In genomic region chr10:22637491-22637890, GRCh38 we compare ENCODE assay signal across 20 cellular contexts.
DNase-seq lines count a peak whose midpoint lies in the region; ATAC-seq lines count a peak whose summit lies in the region.
"Had no signal": no experiment of that assay in that cellular context is flagged by ENCODE, and none has a peak within 500 bp of the region (broad histone marks: within the 10 kb centered on the region; RNA-seq: fewer than 3 reads in every experiment).

No MANE protein-coding gene starts in this region.

- no peak overlapping the region for H3K4me3 Mint-ChIP-seq in stimulated activated naive CD8-positive, alpha-beta T cell treated with anti-CD3 and anti-CD28 coated beads, Interleukin-15, Interleukin-2, amounts not matched to agents 100 ng/mL and 50 ng/mL, for 24 hours
- H3K4me3 Mint-ChIP-seq in T-cell = no peak overlapping the region
- peak overlapping the region; percentile 29 for H3K4me3 Mint-ChIP-seq in memory B cell
- H3K4me3 Mint-ChIP-seq: mesothelial cell of epicardium had no signal

- H3K36me3 Mint-ChIP-seq in stimulated activated naive CD8-positive, alpha-beta T cell treated with anti-CD3 and anti-CD28 coated beads, Interleukin-15, Interleukin-2, amounts not matched to agents 100 ng/mL and 50 ng/mL, for 24 hours (ENCODE audit: low read depth) = peaks cover 25% of the 10 kb centered on the region
- peaks cover 38% of the 10 kb centered on the region for H3K36me3 Mint-ChIP-seq in T-cell
- peaks cover 25% of the 10 kb centered on the region for H3K36me3 Mint-ChIP-seq in memory B cell

- H3K9me3 Mint-ChIP-seq in stimulated activated naive CD8-positive, alpha-beta T cell treated with anti-CD3 and anti-CD28 coated beads, Interleukin-15, Interleukin-2, amounts not matched to agents 100 ng/mL and 50 ng/mL, for 24 hours = no peaks in the 10 kb centered on the region
- H3K9me3 Mint-ChIP-seq in T-cell (peaks cover 0 to 12% (median 6%) of the 10 kb centered on the region in 3 donors), memory B cell (peaks cover 4% of the 10 kb centered on the region)
- H3K9me3 Mint-ChIP-seq: mesothelial cell of epicardium had no signal

- CTCF ChIA-PET in T-cell (lab: Charles Lee) = no interaction called here

- no peak for DNase-seq in stimulated activated naive CD8-positive, alpha-beta T cell treated with anti-CD3 and anti-CD28 coated beads, Interleukin-15, Interleukin-2, amounts not matched to agents 100 U/mL and 50 U/mL, for 24 hours
- DNase-seq in T-cell (no peak), memory B cell (ENCODE audit: low spot score in 2 of 2) (no peak), GDM1 (lab: John Stamatoyannopoulos, UW) (no peak), DMS153 (lab: John Stamatoyannopoulos, UW) (no peak), SK-N-DZ (ENCODE audit: low spot score) (no peak)
- DNase-seq: activated CD4-positive, CD25-positive, alpha-beta regulatory T cell; activated gamma-delta T cell; anterior cingulate cortex; effector CD8-positive, alpha-beta T cell; esophagus squamous epithelium; H7; left colon; NCI-H510A treated with DMSO at 0.1 percent for 48 hours; SHP77 treated with DMSO at 0.1 percent for 48 hours; small intestine; stimulated activated CD4-positive, alpha-beta T cell treated with anti-CD3 and anti-CD28 coated beads, Interleukin-4, amount 100 ng/mL, for 4 hours had no signal

- H3K27ac Mint-ChIP-seq in stimulated activated naive CD8-positive, alpha-beta T cell treated with anti-CD3 and anti-CD28 coated beads, Interleukin-15, Interleukin-2, amounts not matched to agents 100 ng/mL and 50 ng/mL, for 24 hours = peak overlapping the region; percentile 10
- H3K27ac Mint-ChIP-seq in T-cell = peak overlapping the region; percentile 88 to 92
- peak overlapping the region; percentile 96 for H3K27ac Mint-ChIP-seq in memory B cell
- H3K27ac Mint-ChIP-seq: mesothelial cell of epicardium had no signal

- no peak for ATAC-seq in stimulated activated naive CD8-positive, alpha-beta T cell treated with anti-CD3 and anti-CD28 coated beads, Interleukin-15, Interleukin-2, amounts not matched to agents 100 U/mL and 50 U/mL, for 24 hours
- ATAC-seq in T-cell (replicated peaks in 1 of 4) (no peak), memory B cell (ENCODE audit: low read depth) (no peak), GM21381 (IDR thresholded peaks at IDR 0.05; ENCODE audit: unreplicated experiment) (no peak)
- ATAC-seq: left colon had no signal

- POLR2A ChIA-PET in T-cell (lab: Charles Lee) = interaction anchor here in 1 of 2 donors (0.6 kb wide), 1 partner anchor 32 kb away, joined by 3 read pairs; no protein-coding TSS in a partner anchor

- H3K4me1 Mint-ChIP-seq in stimulated activated naive CD8-positive, alpha-beta T cell treated with anti-CD3 and anti-CD28 coated beads, Interleukin-15, Interleukin-2, amounts not matched to agents 100 ng/mL and 50 ng/mL, for 24 hours (ENCODE audit: low read depth) = peaks cover 91% of the 10 kb centered on the region
- H3K4me1 Mint-ChIP-seq in T-cell = peaks cover 84 to 93% (median 91%) of the 10 kb centered on the region in 3 donors
- H3K4me1 Mint-ChIP-seq in memory B cell = peaks cover 58% of the 10 kb centered on the region

- no peaks in the 10 kb centered on the region for H3K27me3 Mint-ChIP-seq in stimulated activated naive CD8-positive, alpha-beta T cell treated with anti-CD3 and anti-CD28 coated beads, Interleukin-15, Interleukin-2, amounts not matched to agents 100 ng/mL and 50 ng/mL, for 24 hours
- no peaks in the 10 kb centered on the region for H3K27me3 Mint-ChIP-seq in T-cell
- no peaks in the 10 kb centered on the region for H3K27me3 Mint-ChIP-seq in memory B cell

Comparison
In these comparisons a context has a peak if more than half of its experiments do, and no peak if none do; other contexts are left out.
1. H3K27ac Mint-ChIP-seq: peak in every context shown above with its lines; median percentile 96 in memory B cell; 90 in T-cell; 10 in stimulated activated naive CD8-positive, alpha-beta T cell treated with anti-CD3 and anti-CD28 coated beads, Interleukin-15, Interleukin-2, amounts not matched to agents 100 ng/mL and 50 ng/mL, for 24 hours.